Comparison of ENCODE assay signal across 16 cellular contexts in genomic region chr4:147754037-147754445, GRCh38. TPM values are rescaled to one million over a fixed set of nuclear protein-coding genes. Genes with fewer than 3 reads are reported as not detected.
DNase-seq lines count a peak whose midpoint lies in the region; ATAC-seq, FAIRE-seq and TF ChIP-seq lines count a peak whose summit lies in the region.
"Had no signal": no experiment of that assay in that cellular context is flagged by ENCODE, and none has a peak within 500 bp of the region (broad histone marks: within the 10 kb centered on the region; RNA-seq: fewer than 3 reads in every experiment).

No MANE protein-coding gene starts in this region.

- no peak overlapping the region for H2AFZ ChIP-seq in Karpas-422 (ENCODE audit: low read length)

- no peaks in the 10 kb centered on the region for H4K20me1 ChIP-seq in Karpas-422 (ENCODE audit: insufficient read depth, low read depth, low read length)

- no peaks in the 10 kb centered on the region for H3K9me2 ChIP-seq in Karpas-422 (replicated peaks; ENCODE audit: insufficient read depth, low read length)

- no peaks in the 10 kb centered on the region for H3K36me3 ChIP-seq in bronchial epithelial cell (ENCODE audit: control insufficient read depth, insufficient read depth, low read length)
- H3K36me3 ChIP-seq in iPS-20b (ENCODE audit: insufficient read depth, low read depth, low read length): no peaks in the 10 kb centered on the region
- H3K36me3 ChIP-seq in Karpas-422 (ENCODE audit: insufficient read depth, low read length): no peaks in the 10 kb centered on the region

- CTCF ChIA-PET in activated naive CD4-positive, alpha-beta T cell treated with anti-CD3 and anti-CD28 coated beads, Interleukin-2, amount 10 ng/mL, durations not matched to agents 7 days and 5 days (lab: Charles Lee): no interaction called here

- H3K27ac ChIP-seq in iPS-20b (ENCODE audit: low read length) (no peak overlapping the region), Karpas-422 (ENCODE audit: low read length) (no peak overlapping the region)
- H3K27ac ChIP-seq: SK-N-MC had no signal

- H3K79me2 ChIP-seq in Karpas-422 (ENCODE audit: low read length): no peaks in the 10 kb centered on the region

- peak overlapping the region; percentile 19 for H3K27ac Mint-ChIP-seq in activated naive CD4-positive, alpha-beta T cell treated with anti-CD3 and anti-CD28 coated beads, Interleukin-2, amount 10 ng/mL, durations not matched to agents 7 days and 5 days
- peak overlapping the region; percentile 62 for H3K27ac Mint-ChIP-seq in type B pancreatic cell
- H3K27ac Mint-ChIP-seq: activated CD4-positive, alpha-beta memory T cell treated with anti-CD3 and anti-CD28 coated beads, Interleukin-2, amount 10 ng/mL, durations not matched to agents 7 days and 5 days; activated naive CD8-positive, alpha-beta T cell treated with anti-CD3 and anti-CD28 coated beads, Interleukin-2, amount 50 U/mL, for 24 hours had no signal

- H3K9ac ChIP-seq in iPS-20b (ENCODE audit: low read depth, low read length): no peak overlapping the region
- no peak overlapping the region for H3K9ac ChIP-seq in Karpas-422 (ENCODE audit: low read length)

- no peaks in the 10 kb centered on the region for H3K9me3 ChIP-seq in iPS-20b (ENCODE audit: insufficient read depth, low read depth, low read length)
- H3K9me3 ChIP-seq in Karpas-422 (ENCODE audit: low read length): no peaks in the 10 kb centered on the region

- TF ChIP-seq CTCF in bronchial epithelial cell (IDR thresholded peaks at IDR 0.05; ENCODE audit: insufficient read depth, low read length, severe bottlenecking) (no peak), type B pancreatic cell (conservative IDR thresholded peaks at IDR 0.05) (no peak)

- H3K4me3 Mint-ChIP-seq in activated naive CD4-positive, alpha-beta T cell treated with anti-CD3 and anti-CD28 coated beads, Interleukin-2, amount 10 ng/mL, durations not matched to agents 7 days and 5 days: no peak overlapping the region
- no peak overlapping the region for H3K4me3 Mint-ChIP-seq in type B pancreatic cell
- H3K4me3 Mint-ChIP-seq: activated CD4-positive, alpha-beta memory T cell treated with anti-CD3 and anti-CD28 coated beads, Interleukin-2, amount 10 ng/mL, durations not matched to agents 7 days and 5 days; activated naive CD8-positive, alpha-beta T cell treated with anti-CD3 and anti-CD28 coated beads, Interleukin-2, amount 50 U/mL, for 24 hours had no signal

- H3K27me3 Mint-ChIP-seq in activated naive CD4-positive, alpha-beta T cell treated with anti-CD3 and anti-CD28 coated beads, Interleukin-2, amount 10 ng/mL, durations not matched to agents 7 days and 5 days: no peaks in the 10 kb centered on the region
- no peaks in the 10 kb centered on the region for H3K27me3 Mint-ChIP-seq in type B pancreatic cell
- H3K27me3 Mint-ChIP-seq: activated CD4-positive, alpha-beta memory T cell treated with anti-CD3 and anti-CD28 coated beads, Interleukin-2, amount 10 ng/mL, durations not matched to agents 7 days and 5 days; activated naive CD8-positive, alpha-beta T cell treated with anti-CD3 and anti-CD28 coated beads, Interleukin-2, amount 50 U/mL, for 24 hours had no signal

- H3K36me3 Mint-ChIP-seq in activated naive CD4-positive, alpha-beta T cell treated with anti-CD3 and anti-CD28 coated beads, Interleukin-2, amount 10 ng/mL, durations not matched to agents 7 days and 5 days: no peaks in the 10 kb centered on the region
- peaks cover 9% of the 10 kb centered on the region for H3K36me3 Mint-ChIP-seq in type B pancreatic cell

- FAIRE-seq in bronchial epithelial cell (lab: Jason Lieb, UNC): no peak
- FAIRE-seq: A204.1, GM19239 had no signal

- no peak for DNase-seq in activated naive CD4-positive, alpha-beta T cell treated with anti-CD3 and anti-CD28 coated beads, Interleukin-2, amount 10 ng/mL, durations not matched to agents 7 days and 5 days
- DNase-seq in activated naive CD4-positive, alpha-beta T cell treated with anti-CD3 and anti-CD28 coated beads, Interleukin-2, amount 50 U/mL, for 16 hours: no peak
- DNase-seq in bronchial epithelial cell (ENCODE audit: low read depth) (peak; percentile 83), type B pancreatic cell (ENCODE audit: extremely low spot score, unreplicated experiment) (no peak), T1000 (lab: John Stamatoyannopoulos, UW) (no peak), Karpas-422 (no peak)
- DNase-seq: activated CD4-positive, alpha-beta memory T cell treated with anti-CD3 and anti-CD28 coated beads, Interleukin-2, amount 10 ng/mL, durations not matched to agents 7 days and 5 days; activated naive CD8-positive, alpha-beta T cell treated with anti-CD3 and anti-CD28 coated beads, Interleukin-2, amount 50 U/mL, for 24 hours; GF-D8; NCI-H2107; stimulated activated CD4-positive, alpha-beta T cell treated with anti-CD3 and anti-CD28 coated beads, Interleukin-1b, Interleukin-23, amount 100 ng/mL, for 48 hours had no signal

- no peak for ATAC-seq in GM19035 (IDR thresholded peaks at IDR 0.05; ENCODE audit: unreplicated experiment)
- ATAC-seq: activated naive CD8-positive, alpha-beta T cell treated with anti-CD3 and anti-CD28 coated beads, Interleukin-2, amount 50 U/mL, for 24 hours had no signal

- peaks cover 3% of the 10 kb centered on the region for H3K4me1 Mint-ChIP-seq in activated naive CD4-positive, alpha-beta T cell treated with anti-CD3 and anti-CD28 coated beads, Interleukin-2, amount 10 ng/mL, durations not matched to agents 7 days and 5 days
- peaks cover 39% of the 10 kb centered on the region for H3K4me1 Mint-ChIP-seq in type B pancreatic cell (ENCODE audit: unreplicated experiment)

- no peaks in the 10 kb centered on the region for H3K27me3 ChIP-seq in bronchial epithelial cell (ENCODE audit: control insufficient read depth, insufficient read depth, low read length)
- H3K27me3 ChIP-seq in iPS-20b (ENCODE audit: insufficient read depth, low read length): no peaks in the 10 kb centered on the region
- no peaks in the 10 kb centered on the region for H3K27me3 ChIP-seq in Karpas-422 (ENCODE audit: low read length)

- no peaks in the 10 kb centered on the region for H3K9me3 Mint-ChIP-seq in activated naive CD4-positive, alpha-beta T cell treated with anti-CD3 and anti-CD28 coated beads, Interleukin-2, amount 10 ng/mL, durations not matched to agents 7 days and 5 days
- H3K9me3 Mint-ChIP-seq in type B pancreatic cell: no peaks in the 10 kb centered on the region
- H3K9me3 Mint-ChIP-seq: activated CD4-positive, alpha-beta memory T cell treated with anti-CD3 and anti-CD28 coated beads, Interleukin-2, amount 10 ng/mL, durations not matched to agents 7 days and 5 days; activated naive CD8-positive, alpha-beta T cell treated with anti-CD3 and anti-CD28 coated beads, Interleukin-2, amount 50 U/mL, for 24 hours had no signal

- H3K4me2 ChIP-seq in Karpas-422 (ENCODE audit: low read depth, low read length, poor library complexity, severe bottlenecking): no peak overlapping the region

- peaks cover 19% of the 10 kb centered on the region; the same call in 1 of the 2 replicates for H3K4me1 ChIP-seq in iPS-20b (ENCODE audit: insufficient read depth, low read length)
- H3K4me1 ChIP-seq in Karpas-422 (ENCODE audit: low read length): no peaks in the 10 kb centered on the region

- no peak overlapping the region for H3K4me3 ChIP-seq in bronchial epithelial cell (ENCODE audit: low read depth, low read length)
- H3K4me3 ChIP-seq in iPS-20b (ENCODE audit: low read length): peak overlapping the region; percentile 36; the same call in 1 of the 2 replicates
- no peak overlapping the region for H3K4me3 ChIP-seq in Karpas-422 (ENCODE audit: low read length)
- H3K4me3 ChIP-seq: SK-N-MC had no signal

RNA-seq across cellular contexts. Expression of gene ARHGAP10, which starts 22.2 kb away (rescaled TPM):
- total RNA-seq in bronchial epithelial cell (8.4 and 11.3 TPM in 2 replicates), type B pancreatic cell (ENCODE audit: low replicate concordance) (25.2 and 25.5 TPM in 2 replicates)
- total RNA-seq in Karpas-422 (2014; rRNA removed; shearing (Covaris generic); ENCODE audit: low replicate concordance): 0.41 TPM in 1 of 2 replicates, not detected in the other
